In the genomic region with DNA sequence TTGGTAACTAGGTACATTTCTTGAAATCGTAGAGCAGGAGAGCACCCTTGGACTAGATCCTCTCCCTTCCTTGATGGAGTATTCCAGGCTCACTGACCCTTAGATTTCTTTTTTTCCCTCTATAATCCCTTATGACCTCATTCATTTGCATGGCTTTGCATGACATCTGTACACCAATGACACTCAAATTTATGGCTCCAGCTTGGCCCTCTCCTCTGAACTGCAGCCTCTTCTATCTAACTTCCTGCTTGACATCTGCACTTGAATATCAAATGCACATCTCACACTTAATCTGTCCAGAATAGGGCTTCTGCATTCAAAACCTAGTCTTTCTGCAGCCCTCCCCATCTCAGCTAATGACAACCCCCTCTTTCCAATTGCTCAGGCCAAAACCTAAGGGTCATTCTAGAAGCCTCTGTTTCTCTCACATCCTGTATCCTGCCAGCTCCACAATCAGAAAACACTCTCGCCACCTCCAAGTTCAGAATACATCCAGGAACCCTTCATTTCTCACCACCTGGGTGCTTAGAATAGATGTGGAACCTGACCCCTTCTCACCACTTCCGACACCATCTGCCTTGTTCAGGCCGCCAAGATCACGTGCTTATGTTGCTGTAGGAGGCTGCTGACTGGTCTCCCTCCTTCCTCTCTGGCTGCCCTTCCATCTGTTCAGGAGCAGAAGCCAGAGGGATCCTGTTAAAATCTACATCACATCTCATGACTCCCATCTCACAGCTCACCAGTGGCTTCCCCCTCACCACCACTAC, we compare ENCODE assay signal across 14 cellular contexts.
DNase-seq lines count a peak whose midpoint lies in the region; ATAC-seq lines count a peak whose summit lies in the region.
"Had no signal": no experiment of that assay in that cellular context is flagged by ENCODE, and none has a peak within 500 bp of the region (broad histone marks: within the 10 kb centered on the region; RNA-seq: fewer than 3 reads in every experiment).

No MANE protein-coding gene starts in this region.

- H3K4me1 Mint-ChIP-seq in T-cell, result no peaks in the 10 kb centered on the region

- H3K4me3 Mint-ChIP-seq in T-cell, result no peak overlapping the region
- H3K4me3 Mint-ChIP-seq: T-helper 1 cell treated with Interleukin-12 subunit alpha and Interleukin-12 subunit beta and Interleukin-4 antibody, amounts not matched to agents 30 μg/mL and 1 μg/mL, for 36 hours had no signal

- no peak overlapping the region for H3K27ac Mint-ChIP-seq in T-cell
- H3K27ac Mint-ChIP-seq: T-helper 1 cell treated with Interleukin-12 subunit alpha and Interleukin-12 subunit beta and Interleukin-4 antibody, amounts not matched to agents 30 μg/mL and 1 μg/mL, for 36 hours had no signal

- POLR2A ChIA-PET in T-cell (lab: Charles Lee), result interaction anchor here in 1 of 2 donors (0.6 kb wide), 1 partner anchor 1578 kb away, joined by 4 read pairs; no protein-coding TSS in a partner anchor

- DNase-seq in COLO668 (lab: John Stamatoyannopoulos, UW; ENCODE audit: unreplicated experiment), result peak; percentile 50
- DNase-seq in NCI-H446 (lab: John Stamatoyannopoulos, UW), result peak; percentile 93 to 97
- DNase-seq in T-cell, result no peak
- no peak for DNase-seq in midbrain (lab: John Stamatoyannopoulos, UW)
- DNase-seq in glomerular visceral epithelial cell (ENCODE audit: extremely low spot score), result no peak
- DNase-seq in cortex of kidney (lab: John Stamatoyannopoulos, UW), result no peak
- DNase-seq: activated CD8-positive, alpha-beta memory T cell treated with anti-CD3 and anti-CD28 coated beads, Interleukin-2, amount 50 U/mL, for 48 hours; body of pancreas; EL; NCI-H2227 treated with DMSO at 0.1 percent for 48 hours; transverse colon had no signal

- H3K27me3 Mint-ChIP-seq in T-cell, result peaks cover 3 to 6% of the 10 kb centered on the region in 2 donors

- H3K9me3 Mint-ChIP-seq in T-cell, result no peaks in the 10 kb centered on the region
- H3K9me3 Mint-ChIP-seq: T-helper 1 cell treated with Interleukin-12 subunit alpha and Interleukin-12 subunit beta and Interleukin-4 antibody, amounts not matched to agents 30 μg/mL and 1 μg/mL, for 36 hours had no signal

- H3K36me3 Mint-ChIP-seq in T-cell, result no peaks in the 10 kb centered on the region

- CTCF ChIA-PET in T-cell (lab: Charles Lee), result no interaction called here

- ATAC-seq in GM19397 (IDR thresholded peaks at IDR 0.05; ENCODE audit: unreplicated experiment), result peak; percentile 74
- peak; percentile 64 for ATAC-seq in HG03135 (IDR thresholded peaks at IDR 0.05; ENCODE audit: unreplicated experiment)
- ATAC-seq in T-cell (replicated peaks in 1 of 4), result no peak
- ATAC-seq: body of pancreas had no signal

Comparison
In these comparisons a context has a peak if more than half of its experiments do, and no peak if none do; other contexts are left out.
1. DNase-seq: peak in COLO668 (single experiment) and NCI-H446 (2 of 2); none in T-cell (0 of 34), midbrain (single experiment), glomerular visceral epithelial cell (single experiment) and cortex of kidney (single experiment).
2. ATAC-seq: peak in GM19397 (single experiment) and HG03135 (single experiment); none in T-cell (0 of 4).